1 cellular context compared by ENCODE assay signal in genomic region chr12:54026640-54027441, GRCh38.
A peak's percentile ranks its signal among the peaks of the same experiment; 100 is the strongest.
TF ChIP-seq lines count a peak whose summit lies in the region.

No MANE protein-coding gene starts in this region.

TF ChIP-seq in H1, 55 proteins besides CTCF, POLR2A, EP300 and RAD21:
- TF ChIP-seq SP2 (IDR thresholded peaks at IDR 0.05; ENCODE audit: low read length) (no peak), RNF2 (IDR thresholded peaks at IDR 0.05; ENCODE audit: borderline replicate concordance, low read depth, low read length, missing control alignments, poor library complexity, severe bottlenecking) (peak; percentile 90), ZNF274 (IDR thresholded peaks at IDR 0.05; ENCODE audit: borderline replicate concordance, extremely low read depth, low read length) (no peak), JUN (IDR thresholded peaks at IDR 0.05; ENCODE audit: low read depth, low read length) (no peak), ATF2 (IDR thresholded peaks at IDR 0.05; ENCODE audit: low read length) (no peak), SUZ12 (IDR thresholded peaks at IDR 0.05; ENCODE audit: low read length) (peak; percentile 66), SP1 (IDR thresholded peaks at IDR 0.05; ENCODE audit: low read depth, low read length) (no peak), EZH2 (IDR thresholded peaks at IDR 0.05; ENCODE audit: low read depth, low read length, severe bottlenecking) (peak; percentile 37), CBX8 (IDR thresholded peaks at IDR 0.05; ENCODE audit: borderline replicate concordance, low read depth, low read length) (peak; percentile 42; the same call in 1 of the 2 replicates)
